In the genomic region with DNA sequence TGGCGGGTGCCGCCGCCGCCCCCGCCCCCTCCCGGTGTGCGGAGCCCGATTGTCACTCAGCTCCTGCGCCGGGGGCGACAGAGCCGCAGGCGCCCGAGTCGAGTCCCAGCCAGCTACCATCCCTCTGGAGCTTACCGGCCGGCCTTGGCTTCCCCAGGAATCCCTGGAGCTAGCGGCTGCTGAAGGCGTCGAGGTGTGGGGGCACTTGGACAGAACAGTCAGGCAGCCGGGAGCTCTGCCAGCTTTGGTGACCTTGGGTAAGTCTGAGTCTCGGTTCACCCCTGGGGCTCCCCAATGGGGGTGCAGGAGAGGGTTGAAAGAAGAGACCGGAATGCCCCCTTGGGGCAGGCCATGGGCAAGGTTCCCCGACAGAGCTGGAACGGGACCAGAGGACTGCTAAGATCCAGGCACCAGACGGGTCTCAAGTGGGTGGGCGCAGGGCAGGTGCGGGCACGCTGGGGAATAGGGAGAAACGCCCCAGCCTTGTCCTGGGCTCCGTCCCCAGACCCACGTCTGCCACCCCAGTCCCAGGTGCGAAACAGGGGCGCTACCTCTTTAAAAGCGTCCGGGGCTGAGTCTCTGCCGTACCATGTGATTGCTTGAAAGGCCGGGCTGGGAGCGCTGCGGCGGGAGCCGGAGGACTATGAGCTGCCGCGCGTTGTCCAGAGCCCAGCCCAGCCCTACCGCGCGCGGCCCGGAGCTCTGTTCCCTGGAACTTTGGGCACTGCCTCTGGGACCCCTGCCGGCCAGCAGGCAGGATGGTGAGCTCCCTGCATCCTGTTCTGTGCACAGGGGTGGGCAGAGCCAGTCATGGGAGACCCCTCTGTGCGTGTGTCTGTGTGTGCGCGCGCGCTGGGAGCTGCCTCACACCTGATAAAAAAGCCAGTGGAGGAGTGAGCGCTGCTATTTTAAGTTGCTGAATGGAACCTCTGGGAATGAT, we compare ENCODE assay signal across 8 cellular contexts. TPM values are rescaled to one million over a fixed set of nuclear protein-coding genes. Genes with fewer than 3 reads are reported as not detected.
DNase-seq lines count a peak whose midpoint lies in the region; ATAC-seq, FAIRE-seq and TF ChIP-seq lines count a peak whose summit lies in the region.

A gene (plus strand): TSS at position 55 of the 940 bp plus-strand sequence. CDS start 1,116 bp downstream, outside the sequence.

- H3K9ac ChIP-seq in kidney (ENCODE audit: low read length in 2 of 2): peak within 1 kb of the TSS in 1 of 2 donors; percentile 35

- H3K4me1 Mint-ChIP-seq in T-helper 1 cell treated with Interleukin-12 subunit alpha and Interleukin-12 subunit beta and Interleukin-4 antibody, amounts not matched to agents 30 μg/mL and 1 μg/mL, for 36 hours (ENCODE audit: low read depth): no peaks in the 10 kb centered on the region

- H3K36me3 Mint-ChIP-seq in T-helper 1 cell treated with Interleukin-12 subunit alpha and Interleukin-12 subunit beta and Interleukin-4 antibody, amounts not matched to agents 30 μg/mL and 1 μg/mL, for 36 hours (ENCODE audit: low read depth): no peaks in the 10 kb centered on the region

- FAIRE-seq in bronchial epithelial cell (lab: Jason Lieb, UNC) (no peak), kidney (lab: Jason Lieb, UNC) (no peak), small intestine (lab: Jason Lieb, UNC) (no peak)

- peaks cover 17% of the 10 kb centered on the region for H3K27me3 ChIP-seq in bronchial epithelial cell (ENCODE audit: control insufficient read depth, insufficient read depth, low read length)
- peaks cover 0 to 3% of the 10 kb centered on the region in 2 donors for H3K27me3 ChIP-seq in small intestine (ENCODE audit: control insufficient read depth in 2 of 2, insufficient read depth in 2 of 2, low read length in 2 of 2)

- TF ChIP-seq CTCF in bronchial epithelial cell (IDR thresholded peaks at IDR 0.05; ENCODE audit: insufficient read depth, low read length, severe bottlenecking): no peak
- TF ChIP-seq CTCF in kidney (IDR thresholded peaks at IDR 0.05; ENCODE audit: borderline replicate concordance, extremely low read depth, insufficient read depth): no peak

- no peak within 1 kb of the TSS for H3K27ac Mint-ChIP-seq in T-helper 1 cell treated with Interleukin-12 subunit alpha and Interleukin-12 subunit beta and Interleukin-4 antibody, amounts not matched to agents 30 μg/mL and 1 μg/mL, for 36 hours

- H3K36me3 ChIP-seq in bronchial epithelial cell (ENCODE audit: control insufficient read depth, insufficient read depth, low read length): no peaks in the 10 kb centered on the region
- H3K36me3 ChIP-seq in kidney (ENCODE audit: control insufficient read depth in 1 of 2, insufficient read depth in 2 of 2, low read length in 2 of 2): no peaks in the 10 kb centered on the region
- H3K36me3 ChIP-seq in small intestine (ENCODE audit: control insufficient read depth in 2 of 2, insufficient read depth in 2 of 2, low read length in 2 of 2): no peaks in the 10 kb centered on the region

- 3 to 4% (median 3%) methylated on average over 46 to 57 of the region's 57 CpGs for WGBS in small intestine, 3 donors

- H3K4me3 ChIP-seq in bronchial epithelial cell (ENCODE audit: low read depth, low read length) (peak within 1 kb of the TSS; percentile 16), kidney (ENCODE audit: low read length in 2 of 2) (peak within 1 kb of the TSS; percentile 43 to 62), small intestine (ENCODE audit: low read depth in 1 of 2, low read length in 2 of 2) (no peak within 1 kb of the TSS)

- H3K27ac ChIP-seq in kidney (ENCODE audit: low read depth in 2 of 2, low read length in 2 of 2) (no peak within 1 kb of the TSS), small intestine (ENCODE audit: low read depth in 1 of 2, low read length in 1 of 2) (peak within 1 kb of the TSS in 1 of 2 donors; percentile 17)

- H3K9me3 ChIP-seq in kidney (ENCODE audit: control insufficient read depth in 1 of 2, low read length in 2 of 2) (no peaks in the 10 kb centered on the region), small intestine (ENCODE audit: control insufficient read depth, low read depth) (no peaks in the 10 kb centered on the region)

- peaks cover 59% of the 10 kb centered on the region for H3K27me3 Mint-ChIP-seq in T-helper 1 cell treated with Interleukin-12 subunit alpha and Interleukin-12 subunit beta and Interleukin-4 antibody, amounts not matched to agents 30 μg/mL and 1 μg/mL, for 36 hours (ENCODE audit: low read depth)

- DNase-seq in T-helper 1 cell (no peak), NCI-H2196 treated with DMSO at 0.1 percent for 48 hours (lab: John Stamatoyannopoulos, UW; ENCODE audit: unreplicated experiment) (peak; percentile 33), bronchial epithelial cell (ENCODE audit: low read depth) (peak; percentile 25), kidney (peak; percentile 88), small intestine (peak; percentile 24), T-helper 9 cell (no peak)

- peak within 1 kb of the TSS; percentile 52 for H3K4me3 Mint-ChIP-seq in T-helper 1 cell treated with Interleukin-12 subunit alpha and Interleukin-12 subunit beta and Interleukin-4 antibody, amounts not matched to agents 30 μg/mL and 1 μg/mL, for 36 hours

- H3K4me1 ChIP-seq in kidney (ENCODE audit: control insufficient read depth in 1 of 2, insufficient read depth in 1 of 2, low read depth in 1 of 2, low read length in 2 of 2) (peaks cover 14 to 26% of the 10 kb centered on the region in 2 donors), small intestine (ENCODE audit: control insufficient read depth in 2 of 2, insufficient read depth in 1 of 2, low read depth in 1 of 2, low read length in 1 of 2) (no peaks in the 10 kb centered on the region)

- no peak for ATAC-seq in GM21825 (IDR thresholded peaks at IDR 0.05; ENCODE audit: unreplicated experiment)

- no peaks in the 10 kb centered on the region for H3K9me3 Mint-ChIP-seq in T-helper 1 cell treated with Interleukin-12 subunit alpha and Interleukin-12 subunit beta and Interleukin-4 antibody, amounts not matched to agents 30 μg/mL and 1 μg/mL, for 36 hours

- intact Hi-C loops in kidney (cut with DNase I): no loop called here

RNA-seq across cellular contexts. Expression of the gene that starts here (rescaled TPM):
- total RNA-seq in bronchial epithelial cell (under 0.01 TPM in 1 of 2 replicates, not detected in the other), kidney (4.9 TPM)
- polyA plus RNA-seq in kidney (ENCODE audit: insufficient read depth, low read depth, low replicate concordance) (21.2 TPM), small intestine (1 to 10 TPM in 1 of 3 donors, under 1 TPM in 1, not detected in 1; 0.54 to 1.4 TPM)

Comparison
In these comparisons a context has a peak if more than half of its experiments do, and no peak if none do; other contexts are left out.
1. Peak in DNase-seq and H3K4me3 ChIP-seq in bronchial epithelial cell; RNA of the gene not detected or under 1 TPM.
2. DNase-seq: peak in NCI-H2196 treated with DMSO at 0.1 percent for 48 hours (single experiment), kidney (single experiment) and small intestine (single experiment); none in T-helper 1 cell (0 of 5) and T-helper 9 cell (single experiment).
3. H3K4me3 ChIP-seq: peak in kidney (2 of 2); none in small intestine (0 of 2).